Comparison of ENCODE assay signal across 8 cellular contexts in the genomic region with DNA sequence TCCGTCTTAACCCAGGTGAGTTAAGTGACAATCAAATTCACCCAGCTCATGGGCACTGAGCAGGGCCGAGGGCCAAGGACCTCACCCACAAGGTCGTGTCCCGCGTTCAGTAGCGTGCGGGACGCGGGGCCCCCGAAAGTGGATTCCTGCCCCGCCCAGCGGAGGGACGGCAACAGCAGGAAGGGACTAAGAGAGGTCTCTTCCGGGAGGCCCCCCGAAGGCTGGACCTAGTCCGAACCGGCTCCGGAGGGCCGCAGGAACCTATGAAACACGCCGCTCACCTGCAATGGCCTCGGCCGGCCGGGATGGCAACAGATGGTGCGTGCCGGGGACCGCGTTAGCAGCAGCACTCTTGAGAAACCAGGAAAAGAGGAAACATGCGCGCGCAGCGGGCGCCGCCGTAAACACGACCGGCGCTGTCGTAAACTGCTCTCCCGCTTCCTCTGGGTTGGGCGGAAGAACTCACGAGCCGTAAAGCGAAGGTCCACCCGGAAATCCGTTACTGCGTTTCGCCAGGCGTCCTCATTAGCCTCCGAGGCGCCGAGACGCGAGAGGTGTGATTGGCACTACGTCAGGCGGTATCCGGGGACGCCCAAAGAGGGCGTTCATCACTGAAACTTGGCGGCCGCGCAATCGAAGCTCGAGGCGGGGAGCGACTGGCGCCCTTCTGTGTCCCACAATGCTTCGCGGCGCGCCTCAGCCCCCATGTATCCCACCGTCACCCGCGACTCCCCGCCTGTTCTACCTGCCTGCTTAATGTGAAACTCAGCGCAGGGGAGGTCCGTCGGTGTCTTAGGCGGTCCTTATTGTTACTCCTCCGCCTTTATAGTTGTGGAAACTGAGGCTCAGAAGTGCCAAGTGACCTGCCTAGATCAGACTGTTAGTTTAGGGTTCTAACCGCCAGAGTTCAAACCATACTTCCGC. TPM values are rescaled to one million over a fixed set of nuclear protein-coding genes. Genes with fewer than 3 reads are reported as not detected.
DNase-seq lines count a peak whose midpoint lies in the region; ATAC-seq and TF ChIP-seq lines count a peak whose summit lies in the region.

A gene with protein sequence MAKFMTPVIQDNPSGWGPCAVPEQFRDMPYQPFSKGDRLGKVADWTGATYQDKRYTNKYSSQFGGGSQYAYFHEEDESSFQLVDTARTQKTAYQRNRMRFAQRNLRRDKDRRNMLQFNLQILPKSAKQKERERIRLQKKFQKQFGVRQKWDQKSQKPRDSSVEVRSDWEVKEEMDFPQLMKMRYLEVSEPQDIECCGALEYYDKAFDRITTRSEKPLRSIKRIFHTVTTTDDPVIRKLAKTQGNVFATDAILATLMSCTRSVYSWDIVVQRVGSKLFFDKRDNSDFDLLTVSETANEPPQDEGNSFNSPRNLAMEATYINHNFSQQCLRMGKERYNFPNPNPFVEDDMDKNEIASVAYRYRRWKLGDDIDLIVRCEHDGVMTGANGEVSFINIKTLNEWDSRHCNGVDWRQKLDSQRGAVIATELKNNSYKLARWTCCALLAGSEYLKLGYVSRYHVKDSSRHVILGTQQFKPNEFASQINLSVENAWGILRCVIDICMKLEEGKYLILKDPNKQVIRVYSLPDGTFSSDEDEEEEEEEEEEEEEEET (minus strand): TSS at position 372 of the 924 bp plus-strand sequence. CDS start 3,045 bp downstream, outside the sequence.

- H3K9ac ChIP-seq in iPS-18a (ENCODE audit: low read length) (peak within 1 kb of the TSS; percentile 94), skeletal muscle satellite cell (ENCODE audit: low read depth, low read length) (peak within 1 kb of the TSS; percentile 99)

- CTCF ChIA-PET in A673 (lab: Charles Lee) = interaction anchor here (0.6 kb wide), 2 partner anchors 18 to 19 kb away, joined by 3 to 4 read pairs; no protein-coding TSS in a partner anchor

- TF ChIP-seq POLR2A in breast epithelium (IDR thresholded peaks at IDR 0.05) = peak; percentile 69

- TF ChIP-seq CTCF in A673 (conservative IDR thresholded peaks at IDR 0.05; ENCODE audit: low read depth, low read length) (no peak), VCaP (conservative IDR thresholded peaks at IDR 0.05) (no peak), breast epithelium (IDR thresholded peaks at IDR 0.05) (peak in 2 of 3 donors; percentile 4 to 21)

- H3K4me2 ChIP-seq in skeletal muscle satellite cell (ENCODE audit: low read length) = peak within 1 kb of the TSS; percentile 94

- BruUV-seq in A673 (replicated peaks; lab: Mats Ljungman, UMichigan) = no TSS peak

- H3K4me3 ChIP-seq in A673 (ENCODE audit: low read depth, low read length, poor library complexity, severe bottlenecking) (peak within 1 kb of the TSS; percentile 70), breast epithelium (peak within 1 kb of the TSS; percentile 81 to 84 (median 82)), iPS-18a (ENCODE audit: low read length) (peak within 1 kb of the TSS; percentile 94), skeletal muscle satellite cell (ENCODE audit: low read length) (peak within 1 kb of the TSS; percentile 96)

- H3K36me3 ChIP-seq in A673 (ENCODE audit: insufficient read depth, low read length, poor library complexity, severe bottlenecking) = peaks cover 31% of the 10 kb centered on the region
- H3K36me3 ChIP-seq in breast epithelium = peaks cover 11% of the 10 kb centered on the region
- peaks cover 29% of the 10 kb centered on the region for H3K36me3 ChIP-seq in iPS-18a (ENCODE audit: control insufficient read depth, low read depth, low read length)
- H3K36me3 ChIP-seq in skeletal muscle satellite cell (ENCODE audit: insufficient read depth, low read length) = peaks cover 29% of the 10 kb centered on the region

- peak; percentile 92 for ATAC-seq in GM18870 (IDR thresholded peaks at IDR 0.05; ENCODE audit: unreplicated experiment)
- peak; percentile 92 for ATAC-seq in HG03135 (IDR thresholded peaks at IDR 0.05; ENCODE audit: unreplicated experiment)

- DNase-seq in A673 (ENCODE audit: low spot score) = peak; percentile 100
- DNase-seq in NCI-H2196 treated with DMSO at 0.1 percent for 48 hours (lab: John Stamatoyannopoulos, UW; ENCODE audit: unreplicated experiment) = peak; percentile 88
- peak; percentile 98 for DNase-seq in breast epithelium (ENCODE audit: low spot score in 2 of 2)

- no peaks in the 10 kb centered on the region for H3K27me3 ChIP-seq in A673 (replicated peaks; ENCODE audit: insufficient read depth, low read depth, low read length, poor library complexity)
- no peaks in the 10 kb centered on the region for H3K27me3 ChIP-seq in breast epithelium
- H3K27me3 ChIP-seq in iPS-18a (ENCODE audit: control insufficient read depth, insufficient read depth, low read length) = no peaks in the 10 kb centered on the region
- no peaks in the 10 kb centered on the region for H3K27me3 ChIP-seq in skeletal muscle satellite cell (ENCODE audit: control insufficient read depth, insufficient read depth, low read length)

- H3K9me3 ChIP-seq in A673 (ENCODE audit: low read depth, low read length, poor library complexity, severe bottlenecking) (no peaks in the 10 kb centered on the region), breast epithelium (no peaks in the 10 kb centered on the region), iPS-18a (ENCODE audit: control insufficient read depth, low read depth, low read length) (no peaks in the 10 kb centered on the region), skeletal muscle satellite cell (replicated peaks; ENCODE audit: low read length) (no peaks in the 10 kb centered on the region)

- POLR2A ChIA-PET in A673 (lab: Charles Lee; ENCODE audit: low non-redundant PET) = interaction anchor here (0.6 kb wide), 3 partner anchors 140 to 533 kb away, joined by 3 to 13 read pairs (median 4); no protein-coding TSS in a partner anchor

- H3K4me1 ChIP-seq in A673 (ENCODE audit: insufficient read depth, low read length, poor library complexity, severe bottlenecking) = peaks cover 13% of the 10 kb centered on the region
- peaks cover 5 to 13% of the 10 kb centered on the region in 2 donors for H3K4me1 ChIP-seq in breast epithelium
- peaks cover 8% of the 10 kb centered on the region for H3K4me1 ChIP-seq in iPS-18a (ENCODE audit: control insufficient read depth, low read depth, low read length)
- H3K4me1 ChIP-seq in skeletal muscle satellite cell (ENCODE audit: control insufficient read depth, insufficient read depth, low read length) = peaks cover 19% of the 10 kb centered on the region

- intact Hi-C loops in A673 (cut with micrococcal nuclease; ENCODE audit: unreplicated experiment) (no loop called here), breast epithelium (cut with DNase I; ENCODE audit: low total_unique reads) (no loop called here)

- peak within 1 kb of the TSS; percentile 90 for H3K27ac ChIP-seq in A673 (ENCODE audit: low read depth, low read length, poor library complexity, severe bottlenecking)
- H3K27ac ChIP-seq in VCaP = peak within 1 kb of the TSS; percentile 87
- peak within 1 kb of the TSS; percentile 92 to 98 for H3K27ac ChIP-seq in breast epithelium
- peak within 1 kb of the TSS; percentile 47 for H3K27ac ChIP-seq in iPS-18a (ENCODE audit: low read length)

RNA-seq across cellular contexts. Expression of the gene that starts here (rescaled TPM):
- 237 and 249 TPM in 2 replicates for total RNA-seq in A673 (2021)
- total RNA-seq in breast epithelium = 100 to 1,000 TPM; 291 to 419 (median 301) TPM
- total RNA-seq in skeletal muscle satellite cell (2012; rRNA removed) = 463 and 502 TPM in 2 replicates

Comparison
In these comparisons a context has a peak if more than half of its experiments do, and no peak if none do; other contexts are left out.
1. Peak in every context shown above with its lines: DNase-seq, ATAC-seq, H3K4me3 ChIP-seq and H3K27ac ChIP-seq.
2. CTCF ChIP-seq: peak in breast epithelium (2 of 3); none in A673 (single experiment) and VCaP (single experiment).